1 cellular context compared by ENCODE assay signal in the genomic region with DNA sequence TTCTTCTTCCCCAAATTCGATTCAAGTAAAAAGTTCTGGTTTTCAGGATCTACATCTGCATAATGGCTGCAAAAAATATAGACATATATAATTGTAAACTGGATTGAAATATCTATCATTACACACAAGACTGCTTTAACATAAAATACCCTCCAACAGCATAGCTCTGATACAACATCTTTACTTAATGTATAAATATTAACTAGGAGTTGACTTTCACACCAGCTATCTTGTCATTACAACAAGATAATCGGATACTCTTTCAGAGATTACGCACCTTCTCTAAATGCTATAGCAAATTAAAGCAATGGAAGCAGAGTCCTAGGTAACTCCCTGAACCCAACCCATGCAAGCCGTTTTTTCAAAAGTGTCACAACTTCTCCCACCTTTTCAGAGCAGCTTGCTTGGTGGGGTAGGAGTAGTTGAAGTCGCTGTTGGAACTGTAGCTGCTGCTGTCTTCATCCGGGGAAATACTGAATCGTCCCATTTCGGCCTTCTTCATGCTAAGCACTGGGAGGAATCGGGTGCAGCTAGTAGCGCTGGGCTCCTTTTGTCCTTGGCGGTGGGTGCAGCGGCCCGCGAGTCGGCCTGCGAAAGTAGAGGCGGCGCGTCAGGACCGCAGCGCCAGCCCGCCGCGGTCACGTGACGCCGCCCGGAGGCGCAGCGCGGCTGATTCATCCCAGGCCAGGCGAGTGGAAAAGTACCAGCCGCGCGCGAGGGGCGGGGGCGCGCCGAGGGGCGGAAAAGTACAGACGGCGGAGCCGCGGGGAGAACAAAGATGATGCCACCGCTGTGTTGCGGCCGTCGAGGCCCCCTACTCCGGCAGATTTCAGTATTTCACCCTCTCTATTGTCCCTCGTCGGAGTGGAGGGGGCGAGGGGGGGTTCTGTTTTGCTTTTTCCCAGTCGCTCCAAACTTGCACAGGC.
A peak's percentile ranks its signal among the peaks of the same experiment; 100 is the strongest.
TF ChIP-seq lines count a peak whose summit lies in the region.

No MANE protein-coding gene starts in this region.

TF ChIP-seq in SK-N-SH, 30 proteins besides CTCF, POLR2A, EP300 and RAD21 (continued from another document):
- TF ChIP-seq TEAD4 (IDR thresholded peaks at IDR 0.05; ENCODE audit: borderline replicate concordance, insufficient read depth): 0 out of 2 replicates have a peak, but pooled peaks have one; percentile 7
- 0 out of 2 replicates have a peak, but pooled peaks have one; percentile 9 for TF ChIP-seq ELF1 (IDR thresholded peaks at IDR 0.05)
- TF ChIP-seq JUND (IDR thresholded peaks at IDR 0.05): 0 out of 2 replicates have a peak, but pooled peaks have one; percentile 37
- peak; percentile 37 for TF ChIP-seq MXI1 (IDR thresholded peaks at IDR 0.05; ENCODE audit: low read depth, low read length)
- peak; percentile 35 for TF ChIP-seq POLR2AphosphoS5 (IDR thresholded peaks at IDR 0.05; ENCODE audit: low read depth, low read length)
TF ChIP-seq in SK-N-SH: peak in this region for 18.
